Comparison of ENCODE assay signal across 10 cellular contexts in the genomic region with DNA sequence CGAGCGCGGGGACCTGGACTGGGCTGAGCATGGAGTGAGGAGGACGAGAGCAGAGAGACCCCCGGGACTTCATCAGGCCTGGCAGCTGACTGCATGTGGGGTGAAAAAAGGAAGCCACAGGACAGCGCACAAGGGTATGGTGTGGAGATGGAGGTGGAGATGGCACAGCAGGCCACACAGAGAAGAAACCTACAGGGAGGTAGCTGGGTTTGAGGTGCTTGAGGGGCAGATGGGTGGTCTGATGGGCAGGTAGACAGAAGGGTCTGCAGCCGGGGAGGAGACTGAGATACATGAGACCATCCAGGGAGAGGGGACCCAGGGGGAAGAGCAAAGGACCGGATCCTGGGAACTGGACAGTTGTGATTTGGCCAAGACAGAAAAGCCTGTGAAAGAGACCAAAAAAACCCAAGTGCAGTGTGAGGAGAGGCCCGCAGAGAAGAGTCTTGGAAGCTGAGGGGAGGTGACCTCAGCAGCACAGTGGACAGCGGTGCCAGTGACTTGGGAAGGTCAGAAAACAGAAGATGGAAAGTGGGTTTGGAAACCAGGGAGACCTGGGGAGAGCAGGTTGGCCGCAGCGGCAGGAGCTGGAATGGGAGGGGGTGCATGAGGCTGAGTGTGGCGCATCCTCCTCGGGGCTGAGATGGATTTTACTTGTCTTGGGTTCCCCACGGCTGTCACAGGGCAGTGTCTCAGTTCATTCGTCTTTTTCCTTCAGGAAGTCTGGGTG. TPM values are rescaled to one million over a fixed set of nuclear protein-coding genes. Genes with fewer than 3 reads are reported as not detected.
DNase-seq lines count a peak whose midpoint lies in the region; ATAC-seq and TF ChIP-seq lines count a peak whose summit lies in the region.
"Had no signal": no experiment of that assay in that cellular context is flagged by ENCODE, and none has a peak within 500 bp of the region (broad histone marks: within the 10 kb centered on the region; RNA-seq: fewer than 3 reads in every experiment).

No MANE protein-coding gene starts in this region.

- no peaks in the 10 kb centered on the region for H3K27me3 Mint-ChIP-seq in activated T-helper 17 cell treated with anti-CD3 and anti-CD28 coated beads, Interleukin-2, amount 50 U/mL, for 72 hours
- H3K27me3 Mint-ChIP-seq: activated naive CD8-positive, alpha-beta T cell treated with anti-CD3 and anti-CD28 coated beads, Interleukin-2, amount 10 ng/mL, durations not matched to agents 7 days and 5 days had no signal

- H4K20me1 ChIP-seq in BLaER1 treated with 17β-estradiol and CSF1 and Interleukin-3, amounts not matched to agents 10 nM and 100 nM: peaks cover 0 to 34% (median 0%) of the 10 kb centered on the region in 11 experiments; a peak in 7 of 22 replicates

- peak overlapping the region; percentile 56 to 76 (median 65) for H3K4me3 ChIP-seq in BLaER1 treated with 17β-estradiol and CSF1 and Interleukin-3, amounts not matched to agents 10 nM and 100 nM
- H3K4me3 ChIP-seq in right atrium auricular region: peak overlapping the region; percentile 45 to 55
- H3K4me3 ChIP-seq in prostate gland: peak overlapping the region; percentile 31 to 39
- H3K4me3 ChIP-seq: K562 had no signal

- ATAC-seq in activated T-helper 17 cell treated with anti-CD3 and anti-CD28 coated beads, Interleukin-2, amount 50 U/mL, for 72 hours (replicated peaks): no peak
- no peak for ATAC-seq in HG03025 (IDR thresholded peaks at IDR 0.05; ENCODE audit: low FRiP score, unreplicated experiment)

- no peaks in the 10 kb centered on the region for H3K9me3 ChIP-seq in BLaER1 treated with 17β-estradiol and CSF1 and Interleukin-3, amounts not matched to agents 10 nM and 100 nM (replicated peaks in 1 of 11)
- H3K9me3 ChIP-seq in right atrium auricular region (no peaks in the 10 kb centered on the region), prostate gland (no peaks in the 10 kb centered on the region)

- TF ChIP-seq POLR2A in prostate gland (IDR thresholded peaks at IDR 0.05): no peak

- H3K4me3 Mint-ChIP-seq in activated T-helper 17 cell treated with anti-CD3 and anti-CD28 coated beads, Interleukin-2, amount 50 U/mL, for 72 hours: no peak overlapping the region

- DNase-seq in right atrium auricular region (ENCODE audit: low spot score) (no peak), prostate gland (ENCODE audit: low spot score) (no peak), NCI-H2227 treated with DMSO at 0.1 percent for 48 hours (lab: John Stamatoyannopoulos, UW) (no peak), RKO (ENCODE audit: low spot score) (no peak), NCI-H524 treated with DMSO at 0.1 percent for 48 hours (lab: John Stamatoyannopoulos, UW) (no peak)
- DNase-seq: activated naive CD8-positive, alpha-beta T cell treated with anti-CD3 and anti-CD28 coated beads, Interleukin-2, amount 10 ng/mL, durations not matched to agents 7 days and 5 days had no signal

- no peak for TF ChIP-seq CTCF in right atrium auricular region (IDR thresholded peaks at IDR 0.05)
- TF ChIP-seq CTCF in prostate gland (IDR thresholded peaks at IDR 0.05): no peak

- H3K36me3 Mint-ChIP-seq in activated T-helper 17 cell treated with anti-CD3 and anti-CD28 coated beads, Interleukin-2, amount 50 U/mL, for 72 hours (ENCODE audit: low read depth): peaks cover 6% of the 10 kb centered on the region
- H3K36me3 Mint-ChIP-seq: activated naive CD8-positive, alpha-beta T cell treated with anti-CD3 and anti-CD28 coated beads, Interleukin-2, amount 10 ng/mL, durations not matched to agents 7 days and 5 days had no signal

- peaks cover 29 to 42% (median 33%) of the 10 kb centered on the region in 11 experiments for H3K36me3 ChIP-seq in BLaER1 treated with 17β-estradiol and CSF1 and Interleukin-3, amounts not matched to agents 10 nM and 100 nM
- H3K36me3 ChIP-seq in right atrium auricular region (peaks cover 28% of the 10 kb centered on the region), prostate gland (no peaks in the 10 kb centered on the region)

- intact Hi-C loops in prostate gland (cut with DNase I): no loop called here

- peaks cover 22% of the 10 kb centered on the region for H3K4me1 Mint-ChIP-seq in activated T-helper 17 cell treated with anti-CD3 and anti-CD28 coated beads, Interleukin-2, amount 50 U/mL, for 72 hours

- WGBS in prostate gland: 65% methylated on average over 16 of the region's 16 CpGs

- H3K9me3 Mint-ChIP-seq in activated T-helper 17 cell treated with anti-CD3 and anti-CD28 coated beads, Interleukin-2, amount 50 U/mL, for 72 hours: no peaks in the 10 kb centered on the region
- H3K9me3 Mint-ChIP-seq: activated naive CD8-positive, alpha-beta T cell treated with anti-CD3 and anti-CD28 coated beads, Interleukin-2, amount 10 ng/mL, durations not matched to agents 7 days and 5 days had no signal

- H3K9ac ChIP-seq in BLaER1 treated with 17β-estradiol and CSF1 and Interleukin-3, amounts not matched to agents 10 nM and 100 nM: peak overlapping the region; percentile 70 to 82 (median 80)

- H3K4me2 ChIP-seq in BLaER1 treated with 17β-estradiol and CSF1 and Interleukin-3, amounts not matched to agents 10 nM and 100 nM: peak overlapping the region; percentile 73 to 95 (median 94)

- peaks cover 53 to 78% (median 66%) of the 10 kb centered on the region in 10 experiments for H3K4me1 ChIP-seq in BLaER1 treated with 17β-estradiol and CSF1 and Interleukin-3, amounts not matched to agents 10 nM and 100 nM
- peaks cover 0 to 21% of the 10 kb centered on the region in 2 donors for H3K4me1 ChIP-seq in right atrium auricular region
- H3K4me1 ChIP-seq in prostate gland (replicated peaks): no peaks in the 10 kb centered on the region

- H3K27me3 ChIP-seq in BLaER1 treated with 17β-estradiol and CSF1 and Interleukin-3, amounts not matched to agents 10 nM and 100 nM: no peaks in the 10 kb centered on the region
- H3K27me3 ChIP-seq in right atrium auricular region (no peaks in the 10 kb centered on the region), prostate gland (replicated peaks; ENCODE audit: insufficient read depth) (no peaks in the 10 kb centered on the region)

- H3K27ac Mint-ChIP-seq in activated T-helper 17 cell treated with anti-CD3 and anti-CD28 coated beads, Interleukin-2, amount 50 U/mL, for 72 hours: peak overlapping the region; percentile 41
- H3K27ac Mint-ChIP-seq: activated naive CD8-positive, alpha-beta T cell treated with anti-CD3 and anti-CD28 coated beads, Interleukin-2, amount 10 ng/mL, durations not matched to agents 7 days and 5 days had no signal

- H3K27ac ChIP-seq in BLaER1 treated with 17β-estradiol and CSF1 and Interleukin-3, amounts not matched to agents 10 nM and 100 nM: peak overlapping the region; percentile 32 to 75 (median 67); a peak in 21 of 22 replicates
- peak overlapping the region; percentile 86 to 90 for H3K27ac ChIP-seq in right atrium auricular region
- H3K27ac ChIP-seq in prostate gland: peak overlapping the region; percentile 60 to 86

RNA-seq across cellular contexts. Expression of gene HLA-DPB1, which starts 5.5 kb away (rescaled TPM):
- total RNA-seq in activated T-helper 17 cell treated with anti-CD3 and anti-CD28 coated beads, Interleukin-2, amount 50 U/mL, for 72 hours: 10 to 100 TPM; 21.4 to 69.1 TPM
- total RNA-seq in right atrium auricular region (10 to 100 TPM; 22.0 to 76.7 TPM), prostate gland (10 to 100 TPM; 51.6 to 57.5 TPM)

RNA-seq across cellular contexts. Expression of gene HLA-DPA1, which starts 7.8 kb away (rescaled TPM):
- total RNA-seq in activated T-helper 17 cell treated with anti-CD3 and anti-CD28 coated beads, Interleukin-2, amount 50 U/mL, for 72 hours: 100 to 1,000 TPM in 1 of 2 donors, 10 to 100 TPM in 1; 40.5 to 136 TPM
- 10 to 100 TPM; 13.1 to 60.5 TPM for total RNA-seq in right atrium auricular region
- total RNA-seq in prostate gland: 10 to 100 TPM; 69.5 to 73.7 TPM
